1 cellular context compared by ENCODE assay signal in the genomic region with DNA sequence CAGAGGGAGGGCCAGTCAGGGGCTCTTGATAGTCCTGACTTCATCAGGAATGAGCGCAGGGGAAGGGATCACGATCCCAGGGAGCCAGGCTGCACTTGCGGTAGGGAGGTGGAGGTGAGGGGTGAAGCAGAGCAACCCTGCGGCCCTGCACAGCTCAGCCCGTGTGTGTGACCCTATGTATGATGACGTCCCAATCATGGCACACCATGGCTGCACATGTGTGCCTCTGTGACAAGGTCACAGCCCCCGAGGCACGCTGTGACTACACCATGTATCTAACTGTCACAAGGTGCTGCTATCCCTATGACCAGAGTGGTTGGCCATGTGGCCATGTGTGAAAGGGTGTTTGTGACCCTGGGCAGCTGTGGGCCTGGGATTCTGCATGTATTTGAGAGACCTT.
TF ChIP-seq lines count a peak whose summit lies in the region.

No MANE protein-coding gene starts in this region.

TF ChIP-seq in K562, 482 proteins besides CTCF, POLR2A, EP300 and RAD21:
- TF ChIP-seq ZNF511 (CRISPR knock-in tag; IDR thresholded peaks at IDR 0.05) (no peak), NFRKB (IDR thresholded peaks at IDR 0.05; ENCODE audit: low read depth) (no peak)
